ENCODE assay signal across 18 cellular contexts in the genomic region with DNA sequence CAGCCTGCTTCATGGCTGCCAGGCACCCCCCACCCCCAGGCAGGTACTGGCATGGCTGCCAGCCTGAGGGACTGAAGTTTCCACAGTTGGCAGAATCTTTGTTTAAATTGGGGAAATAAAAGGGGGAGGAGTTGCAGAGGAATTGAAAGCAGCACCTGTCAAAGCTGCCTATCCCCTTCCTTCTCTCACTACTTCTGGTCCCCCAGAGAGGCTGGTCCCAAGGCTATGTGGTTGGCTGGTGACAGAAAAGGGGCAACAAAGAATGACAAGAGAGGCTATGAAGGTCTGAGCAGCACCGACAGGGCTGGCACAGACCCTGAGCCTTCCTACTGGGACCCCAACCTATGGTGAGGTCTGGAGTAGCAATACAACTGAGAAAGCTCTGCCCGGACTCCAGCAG. TPM values are rescaled to one million over a fixed set of nuclear protein-coding genes. Genes with fewer than 3 reads are reported as not detected.
DNase-seq lines count a peak whose midpoint lies in the region; ATAC-seq, FAIRE-seq and TF ChIP-seq lines count a peak whose summit lies in the region.
"Not testable (repeated sequence)": the region's sequence is repeated elsewhere in the genome, so short reads cannot be mapped to it uniquely, and the experiment has no call there.
"Had no signal": no experiment of that assay in that cellular context is flagged by ENCODE, and none has a peak within 500 bp of the region (broad histone marks: within the 10 kb centered on the region; RNA-seq: fewer than 3 reads in every experiment).

No MANE protein-coding gene starts in this region.

- not testable (repeated sequence) for H3K27me3 ChIP-seq in BLaER1; bronchial epithelial cell (ENCODE audit: control insufficient read depth, insufficient read depth, low read length); cardiac muscle cell; psoas muscle (ENCODE audit: insufficient read depth in 3 of 3, low read length in 2 of 3); stomach; upper lobe of left lung

- H3K4me2 ChIP-seq in BLaER1: peak overlapping the region; percentile 94
- H3K4me2 ChIP-seq in OCI-LY7 (ENCODE audit: low read length): peak overlapping the region; percentile 61

- not testable (repeated sequence) for H3K9me3 ChIP-seq in BLaER1; OCI-LY7 (ENCODE audit: low read length); cardiac muscle cell (ENCODE audit: low read depth); mesodermal cell (ENCODE audit: control insufficient read depth, low read length); psoas muscle; stomach; upper lobe of left lung

- not testable (repeated sequence) for H3K79me2 ChIP-seq in OCI-LY7 (ENCODE audit: insufficient read depth, low read depth, low read length)

- H3K9me2 ChIP-seq in OCI-LY7 (ENCODE audit: insufficient read depth, low read length): not testable (repeated sequence)

- POLR2A ChIA-PET in OCI-LY7 (lab: Charles Lee): not testable (repeated sequence)

- CTCF ChIA-PET in OCI-LY7 (lab: Charles Lee; ENCODE audit: unreplicated experiment): not testable (repeated sequence)

- TF ChIP-seq CTCF in OCI-LY7 (conservative IDR thresholded peaks at IDR 0.05; ENCODE audit: low read length); bronchial epithelial cell (IDR thresholded peaks at IDR 0.05; ENCODE audit: insufficient read depth, low read length, severe bottlenecking); cardiac muscle cell (IDR thresholded peaks at IDR 0.05; ENCODE audit: low read depth, low read length); psoas muscle (IDR thresholded peaks at IDR 0.05); stomach (IDR thresholded peaks at IDR 0.05); upper lobe of left lung (IDR thresholded peaks at IDR 0.05): not testable (repeated sequence)

- H4K20me1 ChIP-seq in BLaER1; OCI-LY7 (ENCODE audit: insufficient read depth, low read length): not testable (repeated sequence)

- DNase-seq in OCI-LY7 (ENCODE audit: low spot score): peak; percentile 80
- DNase-seq in bronchial epithelial cell (ENCODE audit: low read depth); cardiac muscle cell (ENCODE audit: low read depth in 1 of 2, low spot score in 1 of 2); psoas muscle; stomach; upper lobe of left lung: not testable (repeated sequence)

- not testable (repeated sequence) for H2AFZ ChIP-seq in OCI-LY7 (ENCODE audit: low read length)

- TF ChIP-seq POLR2A in stomach (IDR thresholded peaks at IDR 0.05); upper lobe of left lung (IDR thresholded peaks at IDR 0.05): not testable (repeated sequence)

- not testable (repeated sequence) for ATAC-seq in psoas muscle; upper lobe of left lung (ENCODE audit: low FRiP score in 2 of 2)

- peak; percentile 91 for FAIRE-seq in bronchial epithelial cell (lab: Jason Lieb, UNC)

- H3K4me3 ChIP-seq in BLaER1 (0 out of 2 replicates have a peak overlapping the region, but pooled peaks have one; percentile 22), OCI-LY7 (ENCODE audit: low read depth, low read length, poor library complexity, severe bottlenecking) (peak overlapping the region; percentile 28)
- H3K4me3 ChIP-seq in bronchial epithelial cell (ENCODE audit: low read depth, low read length); cardiac muscle cell; mesodermal cell (ENCODE audit: extremely low read depth, insufficient read depth, low read length, poor library complexity, severe bottlenecking); psoas muscle; stomach; upper lobe of left lung: not testable (repeated sequence)

- peak overlapping the region; percentile 65; the same call in 1 of the 2 replicates for H3K9ac ChIP-seq in BLaER1

- 100% methylated on average over 2 of the region's 2 CpGs for whole genome bisulfite sequencing in mesodermal cell (ENCODE audit: insufficient coverage in 2 of 2), 2 experiments
- 63 to 77% (median 74%) methylated on average over 2 of the region's 2 CpGs for WGBS in psoas muscle, 3 donors
- 71 to 100% (median 80%) methylated on average over 2 of the region's 2 CpGs for WGBS in stomach, 5 donors
- 72 to 82% methylated on average over 2 of the region's 2 CpGs for WGBS in upper lobe of left lung, 2 donors

- peak overlapping the region; percentile 87 for H3K27ac ChIP-seq in BLaER1
- peak overlapping the region; percentile 86 for H3K27ac ChIP-seq in OCI-LY7 (ENCODE audit: low read depth, low read length, poor library complexity, severe bottlenecking)
- H3K27ac ChIP-seq in cardiac muscle cell: peak overlapping the region; percentile 88
- H3K27ac ChIP-seq in mesodermal cell (ENCODE audit: low read depth, low read length, severe bottlenecking): peak overlapping the region; percentile 36
- peak overlapping the region; percentile 85 for H3K27ac ChIP-seq in psoas muscle
- H3K27ac ChIP-seq in stomach: peak overlapping the region in 4 of 5 donors; percentile 17 to 83 (median 62)
- peak overlapping the region; percentile 43 to 73 (median 49) for H3K27ac ChIP-seq in upper lobe of left lung

- intact Hi-C loops in OCI-LY7 (cut with micrococcal nuclease; ENCODE audit: unreplicated experiment); psoas muscle (cut with DNase I); stomach (cut with DNase I; ENCODE audit: low total_unique reads): not testable (repeated sequence)

- peaks cover 95% of the 10 kb centered on the region for H3K4me1 ChIP-seq in BLaER1
- peaks cover 67% of the 10 kb centered on the region for H3K4me1 ChIP-seq in OCI-LY7 (ENCODE audit: insufficient read depth, low read length, poor library complexity, severe bottlenecking)
- H3K4me1 ChIP-seq in cardiac muscle cell (ENCODE audit: low read depth): peaks cover 19% of the 10 kb centered on the region
- peaks cover 38% of the 10 kb centered on the region for H3K4me1 ChIP-seq in mesodermal cell (ENCODE audit: control insufficient read depth, insufficient read depth, low read length, poor library complexity, severe bottlenecking)
- H3K4me1 ChIP-seq in psoas muscle: peaks cover 50% of the 10 kb centered on the region
- H3K4me1 ChIP-seq in stomach: peaks cover 23 to 59% (median 47%) of the 10 kb centered on the region in 4 donors
- H3K4me1 ChIP-seq in upper lobe of left lung: peaks cover 32 to 48% (median 42%) of the 10 kb centered on the region in 4 donors

- H3K36me3 ChIP-seq in BLaER1: peaks cover 54% of the 10 kb centered on the region
- peaks cover 44% of the 10 kb centered on the region for H3K36me3 ChIP-seq in OCI-LY7 (ENCODE audit: insufficient read depth, low read length)
- peaks cover 28% of the 10 kb centered on the region for H3K36me3 ChIP-seq in bronchial epithelial cell (ENCODE audit: control insufficient read depth, insufficient read depth, low read length)
- peaks cover 26% of the 10 kb centered on the region for H3K36me3 ChIP-seq in cardiac muscle cell
- peaks cover 69% of the 10 kb centered on the region for H3K36me3 ChIP-seq in mesodermal cell (ENCODE audit: control insufficient read depth, insufficient read depth, low read length)
- peaks cover 4 to 52% of the 10 kb centered on the region in 2 donors for H3K36me3 ChIP-seq in psoas muscle (ENCODE audit: insufficient read depth in 1 of 2, low read depth in 1 of 2)
- H3K36me3 ChIP-seq in stomach: peaks cover 56 to 74% (median 66%) of the 10 kb centered on the region in 4 donors
- H3K36me3 ChIP-seq in upper lobe of left lung: peaks cover 34 to 65% (median 52%) of the 10 kb centered on the region in 4 donors

- BruUV-seq in OCI-LY7 (replicated peaks; lab: Mats Ljungman, UMichigan): not testable (repeated sequence)

- not testable (repeated sequence) for TF ChIP-seq EP300 in stomach (IDR thresholded peaks at IDR 0.05); upper lobe of left lung (IDR thresholded peaks at IDR 0.05)

RNA-seq across cellular contexts. Expression of a gene that starts 14.4 kb away (rescaled TPM):
- 0.21 and 0.32 TPM in 2 replicates for total RNA-seq in OCI-LY7 (2014; rRNA removed; shearing (Covaris generic))
- 0.22 and 0.25 TPM in 2 replicates for total RNA-seq in OCI-LY7 (2022)
- not detected in 2 replicates for total RNA-seq in bronchial epithelial cell
- total RNA-seq in cardiac muscle cell: 1.7 and 1.9 TPM in 2 replicates
- 2.8 and 3.1 TPM in 2 replicates for polyA plus RNA-seq in cardiac muscle cell
- 6.0 TPM for polyA plus RNA-seq in mesodermal cell (2013, experiment 1 of 2)
- polyA plus RNA-seq in mesodermal cell (2013, experiment 2 of 2): 6.1 TPM
- total RNA-seq in psoas muscle: 1 to 10 TPM in 1 of 4 donors, under 1 TPM in 1, not detected in 2; 0.42 to 1.3 TPM
- polyA plus RNA-seq in psoas muscle: under 1 TPM; 0.12 to 0.98 (median 0.31) TPM
- under 1 TPM in 2 of 5 donors, not detected in 3; 0.18 to 0.43 TPM for total RNA-seq in stomach
- polyA plus RNA-seq in stomach: under 1 TPM in 2 of 3 donors, not detected in 1; 0.25 to 0.30 TPM
- 1 to 10 TPM in 2 of 6 donors, under 1 TPM in 3, not detected in 1; 0.39 to 1.6 (median 0.76) TPM for total RNA-seq in upper lobe of left lung
- total RNA-seq: Peyer's patch had no signal

RNA-seq across cellular contexts. Expression of a gene that starts 23.7 kb away (rescaled TPM):
- 0.13 TPM in 1 of 2 replicates, not detected in the other for total RNA-seq in OCI-LY7 (2014; rRNA removed; shearing (Covaris generic))
- total RNA-seq in OCI-LY7 (2022) (not detected in 2 replicates), bronchial epithelial cell (1.1 and 2.9 TPM in 2 replicates), cardiac muscle cell (0.24 TPM in 1 of 2 replicates, not detected in the other), psoas muscle (not detected), stomach (not detected), upper lobe of left lung (10 to 100 TPM in 1 of 6 donors, 1 to 10 TPM in 5; 2.3 to 12.3 (median 5.5) TPM)
- polyA plus RNA-seq in cardiac muscle cell (0.35 and 0.62 TPM in 2 replicates), psoas muscle (not detected), stomach (1 to 10 TPM in 2 of 3 donors, not detected in 1; 1.5 to 8.7 TPM)
- polyA plus RNA-seq in mesodermal cell (2013, experiment 1 of 2): 3.1 TPM
- polyA plus RNA-seq in mesodermal cell (2013, experiment 2 of 2): 1.2 TPM
- total RNA-seq: activated T-cell treated with anti-CD3 and anti-CD28 coated beads, Interleukin-2, amount 50 U/mL, for 72 hours; endothelial cell of umbilical vein; G401; glomerular endothelial cell; H4; mesenteric fat pad; myocyte; omental fat pad; Peyer's patch; renal cortical epithelial cell had no signal
- polyA plus RNA-seq: endothelial cell of umbilical vein had no signal

RNA-seq across cellular contexts. Expression of a gene that starts 32.2 kb away (rescaled TPM):
- not detected in 2 replicates for total RNA-seq in OCI-LY7 (2014; rRNA removed; shearing (Covaris generic))
- total RNA-seq in OCI-LY7 (2022) (not detected in 2 replicates), bronchial epithelial cell (0.26 TPM in 2 replicates), cardiac muscle cell (0.18 and 3.6 TPM in 2 replicates), psoas muscle (10 to 100 TPM in 1 of 4 donors, 1 to 10 TPM in 3; 3.4 to 12.9 (median 5.8) TPM), stomach (10 to 100 TPM in 1 of 5 donors, 1 to 10 TPM in 1, under 1 TPM in 1, not detected in 2; 0.55 to 15.2 (median 2.8) TPM), upper lobe of left lung (1,000 to 10,000 TPM in 1 of 6 donors, 100 to 1,000 TPM in 5; 145 to 1,319 (median 555) TPM)
- polyA plus RNA-seq in cardiac muscle cell (0.81 and 2.9 TPM in 2 replicates), psoas muscle (10 to 100 TPM; 18.6 to 34.6 (median 21.9) TPM), stomach (10 to 100 TPM in 1 of 3 donors, 1 to 10 TPM in 2; 4.1 to 10.8 (median 5.0) TPM)
- 131 TPM for polyA plus RNA-seq in mesodermal cell (2013, experiment 1 of 2)
- polyA plus RNA-seq in mesodermal cell (2013, experiment 2 of 2): 74.3 TPM
- total RNA-seq: activated T-cell treated with anti-CD3 and anti-CD28 coated beads, Interleukin-2, amount 50 U/mL, for 72 hours; endothelial cell of umbilical vein; G401; glomerular endothelial cell; H4; myocyte; Peyer's patch; renal cortical epithelial cell had no signal

RNA-seq across cellular contexts. Expression of a gene that starts 40.0 kb away (rescaled TPM):
- 5.9 and 10.0 TPM in 2 replicates for total RNA-seq in OCI-LY7 (2014; rRNA removed; shearing (Covaris generic))
- total RNA-seq in OCI-LY7 (2022) (8.0 and 11.3 TPM in 2 replicates), bronchial epithelial cell (12.1 and 17.2 TPM in 2 replicates), cardiac muscle cell (13.6 and 17.1 TPM in 2 replicates), psoas muscle (10 to 100 TPM; 16.1 to 29.8 (median 22.8) TPM), stomach (10 to 100 TPM; 11.6 to 38.5 (median 25.8) TPM), upper lobe of left lung (100 to 1,000 TPM in 4 of 6 donors, 10 to 100 TPM in 2; 36.6 to 302 (median 118) TPM)
- polyA plus RNA-seq in cardiac muscle cell (12.7 and 17.8 TPM in 2 replicates), psoas muscle (10 to 100 TPM; 11.1 to 17.6 (median 12.9) TPM), stomach (100 to 1,000 TPM in 1 of 3 donors, 10 to 100 TPM in 2; 43.4 to 110 (median 48.0) TPM)
- polyA plus RNA-seq in mesodermal cell (2013, experiment 1 of 2): 26.4 TPM
- polyA plus RNA-seq in mesodermal cell (2013, experiment 2 of 2): 19.3 TPM

Comparison
In these comparisons a context has a peak if more than half of its experiments do, and no peak if none do; other contexts are left out.
1. H3K27ac ChIP-seq: peak in every context shown above with its lines; median percentile 88 in cardiac muscle cell; 87 in BLaER1; 86 in OCI-LY7; 85 in psoas muscle; 62 in stomach; 49 in upper lobe of left lung; 36 in mesodermal cell.
2. RNA of a gene that starts 32.2 kb away (total RNA-seq): 145 to 1,319 TPM in upper lobe of left lung; 3.4 to 12.9 TPM in psoas muscle, 0.18 to 3.6 TPM in cardiac muscle cell, 0.55 to 15.2 TPM in stomach, 0.26 TPM in bronchial epithelial cell and not detected in OCI-LY7; every median in the first group is over 4 times any median in the second.